In genomic region chr7:139984642-139985539, GRCh38 we compare ENCODE assay signal across 24 cellular contexts.
"Had no signal": no experiment of that assay in that cellular context is flagged by ENCODE, and none has a peak within 500 bp of the region (broad histone marks: within the 10 kb centered on the region; RNA-seq: fewer than 3 reads in every experiment).

No MANE protein-coding gene starts in this region.

- H3K27ac Mint-ChIP-seq: activated CD4-positive, alpha-beta memory T cell treated with anti-CD3 and anti-CD28 coated beads, Interleukin-2, amount 10 ng/mL, durations not matched to agents 7 days and 5 days; activated CD4-positive, alpha-beta T cell treated with anti-CD3 and anti-CD28 coated beads, Interleukin-2, amount 10 ng/mL, durations not matched to agents 24 days and 14 days; activated naive CD4-positive, alpha-beta T cell treated with anti-CD3 and anti-CD28 coated beads for 36 hours; activated T-helper 2 cell treated with anti-CD3 and anti-CD28 coated beads, Interferon-gamma antibody, Interleukin-2, Interleukin-4, amounts not matched to agents 10 μg/mL and 5 μg/mL and 100 μg/mL, durations not matched to agents 14 hours and 24 hours and 36 hours; memory B cell; T-helper 1 cell treated with Interleukin-12 subunit alpha and Interleukin-12 subunit beta and Interleukin-4 antibody, amounts not matched to agents 30 μg/mL and 1 μg/mL, for 36 hours had no signal

- DNase-seq: activated CD4-positive, alpha-beta memory T cell treated with anti-CD3 and anti-CD28 coated beads, Interleukin-2, amount 10 ng/mL, durations not matched to agents 7 days and 5 days; activated CD4-positive, alpha-beta T cell treated with anti-CD3 and anti-CD28 coated beads, Interleukin-2, amount 10 ng/mL, durations not matched to agents 24 days and 14 days; activated naive CD4-positive, alpha-beta T cell treated with anti-CD3 and anti-CD28 coated beads for 36 hours; adrenal gland; central memory CD4-positive, alpha-beta T cell; esophagus squamous epithelium; heart right ventricle; islet precursor cell; left cardiac atrium; mucosa of descending colon; occipital lobe; retina; stimulated activated CD4-positive, alpha-beta T cell treated with anti-CD3 and anti-CD28 coated beads, Interleukin-4, amount 100 ng/mL, for 1 hour; stimulated activated naive CD8-positive, alpha-beta T cell treated with anti-CD3 and anti-CD28 coated beads, Interleukin-15, Interleukin-2, amounts not matched to agents 100 U/mL and 50 U/mL, for 24 hours had no signal

- ATAC-seq: activated CD4-positive, CD25-positive, alpha-beta regulatory T cell treated with anti-CD3 and anti-CD28 coated beads, Interleukin-2, amount 50 U/mL, for 24 hours; heart right ventricle; left cardiac atrium; mucosa of descending colon; stimulated activated naive CD8-positive, alpha-beta T cell treated with anti-CD3 and anti-CD28 coated beads, Interleukin-15, Interleukin-2, amounts not matched to agents 100 U/mL and 50 U/mL, for 24 hours; upper lobe of right lung had no signal

- H3K27me3 ChIP-seq: adrenal gland, gastroesophageal sphincter, upper lobe of right lung had no signal

- H3K4me3 Mint-ChIP-seq: activated CD4-positive, alpha-beta memory T cell treated with anti-CD3 and anti-CD28 coated beads, Interleukin-2, amount 10 ng/mL, durations not matched to agents 7 days and 5 days; activated CD4-positive, alpha-beta T cell treated with anti-CD3 and anti-CD28 coated beads, Interleukin-2, amount 10 ng/mL, durations not matched to agents 24 days and 14 days; activated naive CD4-positive, alpha-beta T cell treated with anti-CD3 and anti-CD28 coated beads for 36 hours; memory B cell; neural crest cell; T-helper 1 cell treated with Interleukin-12 subunit alpha and Interleukin-12 subunit beta and Interleukin-4 antibody, amounts not matched to agents 30 μg/mL and 1 μg/mL, for 36 hours had no signal

- H3K27ac ChIP-seq: adrenal gland, esophagus squamous epithelium, gastroesophageal sphincter, heart right ventricle, upper lobe of right lung, VCaP had no signal

- H3K36me3 Mint-ChIP-seq: memory B cell had no signal

- H3K27me3 Mint-ChIP-seq: activated CD4-positive, alpha-beta memory T cell treated with anti-CD3 and anti-CD28 coated beads, Interleukin-2, amount 10 ng/mL, durations not matched to agents 7 days and 5 days; memory B cell had no signal

- H3K9me3 Mint-ChIP-seq: activated CD4-positive, alpha-beta memory T cell treated with anti-CD3 and anti-CD28 coated beads, Interleukin-2, amount 10 ng/mL, durations not matched to agents 7 days and 5 days; activated CD4-positive, alpha-beta T cell treated with anti-CD3 and anti-CD28 coated beads, Interleukin-2, amount 10 ng/mL, durations not matched to agents 24 days and 14 days; activated naive CD4-positive, alpha-beta T cell treated with anti-CD3 and anti-CD28 coated beads for 36 hours; activated T-helper 2 cell treated with anti-CD3 and anti-CD28 coated beads, Interferon-gamma antibody, Interleukin-2, Interleukin-4, amounts not matched to agents 10 μg/mL and 5 μg/mL and 100 μg/mL, durations not matched to agents 14 hours and 24 hours and 36 hours; memory B cell; neural crest cell; T-helper 1 cell treated with Interleukin-12 subunit alpha and Interleukin-12 subunit beta and Interleukin-4 antibody, amounts not matched to agents 30 μg/mL and 1 μg/mL, for 36 hours had no signal

- FAIRE-seq: astrocyte, colon had no signal

- H3K4me3 ChIP-seq: adrenal gland, esophagus squamous epithelium, gastroesophageal sphincter, heart right ventricle, mucosa of descending colon, upper lobe of right lung had no signal

- H3K36me3 ChIP-seq: adrenal gland, esophagus squamous epithelium, gastroesophageal sphincter, heart right ventricle, upper lobe of right lung had no signal

- H3K4me1 ChIP-seq: adrenal gland, esophagus squamous epithelium, gastroesophageal sphincter, upper lobe of right lung had no signal

- H3K9me3 ChIP-seq: adrenal gland, esophagus squamous epithelium, gastroesophageal sphincter, heart right ventricle, mucosa of descending colon, upper lobe of right lung had no signal
